ENCODE assay signal across 1 cellular context in the genomic region with DNA sequence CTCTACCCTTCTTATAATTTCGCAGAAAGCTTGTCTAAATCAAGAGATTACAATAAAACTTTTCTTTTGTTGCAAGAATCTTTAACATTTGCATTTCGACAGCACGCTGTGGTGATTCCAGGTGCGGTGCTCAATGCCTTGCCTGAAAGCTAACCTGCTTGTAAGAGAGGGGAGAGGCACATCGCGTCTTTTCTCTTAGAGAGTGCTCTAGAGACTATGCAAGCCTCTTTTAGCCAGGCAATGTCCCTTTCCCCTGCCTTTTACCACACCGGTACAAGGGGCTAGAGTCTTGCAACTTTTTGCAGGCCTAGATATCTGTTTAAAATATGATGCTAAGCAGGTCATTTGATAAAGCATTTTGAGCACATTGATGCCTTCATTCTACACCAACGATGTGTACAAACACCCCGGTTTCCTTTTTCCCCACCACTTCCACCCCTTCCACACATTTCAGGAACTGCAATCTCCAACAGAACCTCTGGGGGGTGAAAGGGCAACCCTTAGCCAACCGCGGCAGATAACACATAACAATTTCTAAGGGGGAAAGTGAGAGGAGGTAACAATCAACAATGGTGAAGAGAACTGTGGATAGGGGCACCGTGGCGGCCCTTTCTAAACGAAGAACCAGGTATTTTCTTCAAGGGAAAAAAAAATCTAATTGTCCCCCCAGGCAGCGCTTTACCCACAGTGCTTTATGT.
A peak's percentile ranks its signal among the peaks of the same experiment; 100 is the strongest.
TF ChIP-seq lines count a peak whose summit lies in the region.

No MANE protein-coding gene starts in this region.

TF ChIP-seq in GM12878, 131 proteins besides CTCF, POLR2A, EP300 and RAD21 (continued from another document):
- TF ChIP-seq, protein P1, sequence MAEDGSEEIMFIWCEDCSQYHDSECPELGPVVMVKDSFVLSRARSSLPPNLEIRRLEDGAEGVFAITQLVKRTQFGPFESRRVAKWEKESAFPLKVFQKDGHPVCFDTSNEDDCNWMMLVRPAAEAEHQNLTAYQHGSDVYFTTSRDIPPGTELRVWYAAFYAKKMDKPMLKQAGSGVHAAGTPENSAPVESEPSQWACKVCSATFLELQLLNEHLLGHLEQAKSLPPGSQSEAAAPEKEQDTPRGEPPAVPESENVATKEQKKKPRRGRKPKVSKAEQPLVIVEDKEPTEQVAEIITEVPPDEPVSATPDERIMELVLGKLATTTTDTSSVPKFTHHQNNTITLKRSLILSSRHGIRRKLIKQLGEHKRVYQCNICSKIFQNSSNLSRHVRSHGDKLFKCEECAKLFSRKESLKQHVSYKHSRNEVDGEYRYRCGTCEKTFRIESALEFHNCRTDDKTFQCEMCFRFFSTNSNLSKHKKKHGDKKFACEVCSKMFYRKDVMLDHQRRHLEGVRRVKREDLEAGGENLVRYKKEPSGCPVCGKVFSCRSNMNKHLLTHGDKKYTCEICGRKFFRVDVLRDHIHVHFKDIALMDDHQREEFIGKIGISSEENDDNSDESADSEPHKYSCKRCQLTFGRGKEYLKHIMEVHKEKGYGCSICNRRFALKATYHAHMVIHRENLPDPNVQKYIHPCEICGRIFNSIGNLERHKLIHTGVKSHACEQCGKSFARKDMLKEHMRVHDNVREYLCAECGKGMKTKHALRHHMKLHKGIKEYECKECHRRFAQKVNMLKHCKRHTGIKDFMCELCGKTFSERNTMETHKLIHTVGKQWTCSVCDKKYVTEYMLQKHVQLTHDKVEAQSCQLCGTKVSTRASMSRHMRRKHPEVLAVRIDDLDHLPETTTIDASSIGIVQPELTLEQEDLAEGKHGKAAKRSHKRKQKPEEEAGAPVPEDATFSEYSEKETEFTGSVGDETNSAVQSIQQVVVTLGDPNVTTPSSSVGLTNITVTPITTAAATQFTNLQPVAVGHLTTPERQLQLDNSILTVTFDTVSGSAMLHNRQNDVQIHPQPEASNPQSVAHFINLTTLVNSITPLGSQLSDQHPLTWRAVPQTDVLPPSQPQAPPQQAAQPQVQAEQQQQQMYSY (CRISPR knock-in tag; IDR thresholded peaks at IDR 0.05) = no peak
- TF ChIP-seq BRCA1 (IDR thresholded peaks at IDR 0.05; ENCODE audit: low read depth, low read length) = no peak
- TF ChIP-seq PAX5 (IDR thresholded peaks at IDR 0.05; ENCODE audit: borderline replicate concordance, low read depth, low read length) = no peak
- TF ChIP-seq STAT1 (conservative IDR thresholded peaks at IDR 0.05) = no peak
- TF ChIP-seq EZH2 (IDR thresholded peaks at IDR 0.05; ENCODE audit: borderline replicate concordance, control insufficient read depth, low read depth, low read length) = 0 out of 2 replicates have a peak, but pooled peaks have one; percentile 39
- TF ChIP-seq ZBED1 (IDR thresholded peaks at IDR 0.05; ENCODE audit: borderline replicate concordance) = no peak
